In genomic region chr14:35384386-35385041, GRCh38 we compare ENCODE assay signal across 8 cellular contexts. TPM values are rescaled to one million over a fixed set of nuclear protein-coding genes. Genes with fewer than 3 reads are reported as not detected.
DNase-seq lines count a peak whose midpoint lies in the region; TF ChIP-seq lines count a peak whose summit lies in the region.

No MANE protein-coding gene starts in this region.

- H3K27ac ChIP-seq in dorsolateral prefrontal cortex = peak overlapping the region; percentile 6 to 97 (median 89)
- peak overlapping the region; percentile 62 for H3K27ac ChIP-seq in suprapubic skin

- DNase-seq in M059J (ENCODE audit: low read depth) (peak; percentile 86), dorsolateral prefrontal cortex (peak in 3 of 10 donors; percentile 13 to 50 (median 47)), lung microvascular endothelial cell (ENCODE audit: low read depth in 2 of 2) (peak; percentile 67 to 98), suprapubic skin (ENCODE audit: low spot score in 2 of 2) (no peak), inferior parietal cortex (ENCODE audit: extremely low spot score) (no peak), NCI-H2227 (lab: John Stamatoyannopoulos, UW; ENCODE audit: unreplicated experiment) (no peak), NAMALWA (ENCODE audit: low spot score) (no peak)
- DNase-seq in stimulated activated CD4-positive, alpha-beta T cell treated with anti-CD3 and anti-CD28 coated beads, Interleukin-1b, Interleukin-23, amount 100 ng/mL, for 48 hours = no peak

- TF ChIP-seq CTCF in dorsolateral prefrontal cortex (IDR thresholded peaks at IDR 0.05 in 54 of 56, conservative IDR thresholded peaks at IDR 0.05 in 2 of 56; ENCODE audit: low read depth in 1 of 56, partially characterized antibody in 56 of 56) = peak in 1 of 56 donors; percentile 14
- no peak for TF ChIP-seq CTCF in suprapubic skin (IDR thresholded peaks at IDR 0.05)

- H3K9me3 ChIP-seq in suprapubic skin = no peaks in the 10 kb centered on the region

- TF ChIP-seq POLR2A in suprapubic skin (IDR thresholded peaks at IDR 0.05) = no peak

- H3K27me3 ChIP-seq in dorsolateral prefrontal cortex = no peaks in the 10 kb centered on the region
- H3K27me3 ChIP-seq in suprapubic skin = no peaks in the 10 kb centered on the region

- H3K4me1 ChIP-seq in suprapubic skin = peaks cover 36% of the 10 kb centered on the region

- H3K4me3 ChIP-seq in dorsolateral prefrontal cortex (peak overlapping the region in 1 of 59 donors; percentile 4), suprapubic skin (no peak overlapping the region)

- intact Hi-C loops in dorsolateral prefrontal cortex (cut with DNase I) = loop anchor here (1.0 to 5.0 kb wide), 2 partner anchors 20 to 42 kb away; partner anchors contain the start of gene NFKBIA (in 1 of the 2)

- no peaks in the 10 kb centered on the region for H3K36me3 ChIP-seq in suprapubic skin

- TF ChIP-seq EP300 in suprapubic skin (IDR thresholded peaks at IDR 0.05) = no peak

- 60% methylated on average over 10 of the region's 12 CpGs for WGBS in suprapubic skin

RNA-seq across cellular contexts. Expression of gene NFKBIA, which starts 20.0 kb away (rescaled TPM):
- total RNA-seq in M059J (2014; rRNA removed; shearing (Covaris generic)) = 102 and 103 TPM in 2 replicates
- total RNA-seq in dorsolateral prefrontal cortex (100 to 1,000 TPM in 34 of 120 experiments, 10 to 100 TPM in 86; 38.8 to 167 (median 81.3) TPM), lung microvascular endothelial cell (90.4 and 177 TPM in 2 replicates), suprapubic skin (100 to 1,000 TPM; 510 to 768 (median 735) TPM)

Comparison
In these comparisons a context has a peak if more than half of its experiments do, and no peak if none do; other contexts are left out.
1. DNase-seq: peak in M059J (single experiment) and lung microvascular endothelial cell (2 of 2); none in suprapubic skin (0 of 2), inferior parietal cortex (single experiment), stimulated activated CD4-positive, alpha-beta T cell treated with anti-CD3 and anti-CD28 coated beads, Interleukin-1b, Interleukin-23, amount 100 ng/mL, for 48 hours (single experiment), NCI-H2227 (single experiment) and NAMALWA (single experiment).